In genomic region chr1:31760901-31761470, GRCh38 we compare ENCODE assay signal across 8 cellular contexts. TPM values are rescaled to one million over a fixed set of nuclear protein-coding genes. Genes with fewer than 3 reads are reported as not detected.
DNase-seq lines count a peak whose midpoint lies in the region; ATAC-seq and TF ChIP-seq lines count a peak whose summit lies in the region.

No MANE protein-coding gene starts in this region.

- peak; percentile 70 for ATAC-seq in left lung
- no peak for ATAC-seq in GM18907 (IDR thresholded peaks at IDR 0.05; ENCODE audit: unreplicated experiment)

- intact Hi-C loops in left lung (cut with DNase I), result no loop called here

- H3K4me3 ChIP-seq in left lung, result peak overlapping the region; percentile 34 to 40

- peaks cover 7 to 38% of the 10 kb centered on the region in 2 donors for H3K4me1 ChIP-seq in left lung

- no peaks in the 10 kb centered on the region for H3K36me3 ChIP-seq in left lung

- peaks cover 32 to 69% of the 10 kb centered on the region in 2 donors for H3K27me3 ChIP-seq in left lung

- TF ChIP-seq CTCF in left lung (IDR thresholded peaks at IDR 0.05), result no peak

- H3K27ac ChIP-seq in cingulate gyrus (ENCODE audit: low read depth, low read length) (peak overlapping the region; percentile 29), left lung (no peak overlapping the region)

- no peaks in the 10 kb centered on the region for H3K9me3 ChIP-seq in left lung

- DNase-seq in ELR (ENCODE audit: low read depth), result peak; percentile 77
- DNase-seq in NCI-H146 treated with DMSO at 0.1 percent for 48 hours (lab: John Stamatoyannopoulos, UW; ENCODE audit: unreplicated experiment), result peak; percentile 43
- peak; percentile 67 to 73 for DNase-seq in activated CD4-positive, alpha-beta T cell treated with anti-CD3 and anti-CD28 coated beads for 4 hours
- DNase-seq in left lung, result peak in 1 of 2 donors; percentile 83
- peak; percentile 59 to 68 for DNase-seq in stimulated activated CD4-positive, alpha-beta T cell treated with anti-CD3 and anti-CD28 coated beads, Interleukin-4, amount 100 ng/mL, for 4 hours
- DNase-seq in NCI-H187 (lab: John Stamatoyannopoulos, UW), result no peak

RNA-seq across cellular contexts. Expression of gene ADGRB2, which starts 3.2 kb away (rescaled TPM):
- 1 to 10 TPM; 1.8 to 6.4 TPM for total RNA-seq in left lung

RNA-seq across cellular contexts. Expression of gene SPOCD1, which starts 54.8 kb away (rescaled TPM):
- total RNA-seq in left lung, result 10 to 100 TPM in 1 of 2 donors, 1 to 10 TPM in 1; 7.8 to 10.9 TPM

RNA-seq across cellular contexts. Expression of gene COL16A1, which starts 57.2 kb away (rescaled TPM):
- total RNA-seq in left lung, result 100 to 1,000 TPM in 1 of 2 donors, 10 to 100 TPM in 1; 64.8 to 116 TPM

Comparison
In these comparisons a context has a peak if more than half of its experiments do, and no peak if none do; other contexts are left out.
1. DNase-seq: peak in ELR (single experiment), NCI-H146 treated with DMSO at 0.1 percent for 48 hours (single experiment), activated CD4-positive, alpha-beta T cell treated with anti-CD3 and anti-CD28 coated beads for 4 hours (2 of 2) and stimulated activated CD4-positive, alpha-beta T cell treated with anti-CD3 and anti-CD28 coated beads, Interleukin-4, amount 100 ng/mL, for 4 hours (2 of 2); none in NCI-H187 (0 of 2).